In the genomic region with DNA sequence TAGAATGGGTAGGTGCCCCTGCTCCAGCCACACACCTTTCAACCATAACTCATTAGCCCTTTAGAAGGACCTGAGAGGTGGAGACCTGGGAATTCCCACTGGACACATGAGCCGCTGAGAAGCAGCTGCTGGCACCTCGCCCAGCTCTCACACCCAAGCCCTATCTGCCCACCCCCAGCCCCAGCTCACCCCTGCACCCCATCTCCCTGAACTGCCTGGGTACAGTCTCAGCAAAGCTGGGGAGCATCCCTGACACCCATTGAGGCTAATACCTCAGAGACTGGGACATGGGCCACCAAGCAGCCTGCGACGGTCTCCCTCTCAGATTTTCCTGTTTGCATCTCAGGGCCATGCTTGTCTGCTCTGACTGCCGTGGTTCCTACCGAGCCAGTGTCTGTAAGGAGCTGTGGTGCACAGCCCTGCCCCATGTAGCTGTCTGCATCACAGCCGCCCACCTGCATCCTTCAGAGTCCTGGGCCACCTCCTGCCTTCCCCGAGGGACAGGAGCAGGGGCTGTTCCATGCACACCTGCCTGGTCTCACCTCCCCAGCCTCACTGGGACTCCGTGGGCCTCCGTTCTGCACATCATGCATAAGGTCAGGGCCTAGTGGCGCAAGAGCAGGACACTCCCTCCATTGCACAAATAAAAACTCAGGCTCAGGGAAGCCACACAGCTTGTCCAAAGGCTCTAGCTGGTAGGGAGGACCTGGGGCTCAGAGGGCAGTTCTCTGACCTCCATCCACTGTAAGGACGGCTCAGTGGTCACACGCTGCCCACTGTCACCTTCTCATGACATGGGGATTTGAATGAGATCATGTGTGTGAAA, we compare ENCODE assay signal across 11 cellular contexts.
"Had no signal": no experiment of that assay in that cellular context is flagged by ENCODE, and none has a peak within 500 bp of the region (broad histone marks: within the 10 kb centered on the region; RNA-seq: fewer than 3 reads in every experiment).

No MANE protein-coding gene starts in this region.

- H3K27me3 ChIP-seq: gastroesophageal sphincter, neutrophil had no signal

- H3K27ac ChIP-seq: gastroesophageal sphincter, neutrophil, skin epidermis had no signal

- H3K4me1 ChIP-seq: gastroesophageal sphincter had no signal

- ATAC-seq: gastroesophageal sphincter; stimulated activated naive CD8-positive, alpha-beta T cell treated with anti-CD3 and anti-CD28 coated beads, Interleukin-15, Interleukin-2, amounts not matched to agents 100 U/mL and 50 U/mL, for 24 hours; T-cell had no signal

- DNase-seq: activated CD4-positive, alpha-beta T cell treated with anti-CD3 and anti-CD28 coated beads, Interleukin-2, amount 10 ng/mL, durations not matched to agents 7 days and 5 days; activated naive CD4-positive, alpha-beta T cell treated with Interleukin-2 at 50 U/mL for 16 hours; endodermal cell; naive B cell; stimulated activated naive CD8-positive, alpha-beta T cell treated with anti-CD3 and anti-CD28 coated beads, Interleukin-15, Interleukin-2, amounts not matched to agents 100 U/mL and 50 U/mL, for 24 hours; T-cell; T-helper 9 cell; trophoblast cell had no signal

- H3K9me3 ChIP-seq: gastroesophageal sphincter, neutrophil had no signal

- H3K36me3 ChIP-seq: gastroesophageal sphincter, neutrophil had no signal

- H3K4me3 ChIP-seq: gastroesophageal sphincter, skin epidermis had no signal
